ENCODE assay signal across 12 cellular contexts in genomic region chr20:35929301-35929700, GRCh38. TPM values are rescaled to one million over a fixed set of nuclear protein-coding genes. Genes with fewer than 3 reads are reported as not detected.
DNase-seq lines count a peak whose midpoint lies in the region; ATAC-seq and TF ChIP-seq lines count a peak whose summit lies in the region.
"Had no signal": no experiment of that assay in that cellular context is flagged by ENCODE, and none has a peak within 500 bp of the region (broad histone marks: within the 10 kb centered on the region; RNA-seq: fewer than 3 reads in every experiment).

No MANE protein-coding gene starts in this region.

- H4K8ac ChIP-seq in trophoblast cell (ENCODE audit: low read depth, low read length): no peak overlapping the region

- no peak overlapping the region for H3K4me3 ChIP-seq in CD4-positive, CD25-positive, alpha-beta regulatory T cell (ENCODE audit: low read depth, low read length)
- H3K4me3 ChIP-seq in LNCaP clone FGC (ENCODE audit: low read depth, low read length) (no peak overlapping the region), trophoblast cell (ENCODE audit: low read depth, low read length) (no peak overlapping the region), body of pancreas (no peak overlapping the region)
- H3K4me3 ChIP-seq: BLaER1 treated with 17β-estradiol and CSF1 and Interleukin-3, amounts not matched to agents 10 nM and 100 nM had no signal

- H4K12ac ChIP-seq in trophoblast cell (ENCODE audit: low read depth, low read length): no peak overlapping the region

- no peak overlapping the region for H2AFZ ChIP-seq in trophoblast cell (ENCODE audit: insufficient read depth, low read length, poor library complexity)

- no peak overlapping the region for H3K23ac ChIP-seq in trophoblast cell (ENCODE audit: low read length)

- H3K9me3 Mint-ChIP-seq in CD4-positive, CD25-positive, alpha-beta regulatory T cell: no peaks in the 10 kb centered on the region
- H3K9me3 Mint-ChIP-seq: H9 had no signal

- no peak overlapping the region for H2BK120ac ChIP-seq in trophoblast cell (ENCODE audit: insufficient read depth, low read length, poor library complexity)

- TF ChIP-seq CTCF in LNCaP clone FGC (IDR thresholded peaks at IDR 0.05; ENCODE audit: control insufficient read depth, extremely low read depth, insufficient read depth) (no peak), body of pancreas (IDR thresholded peaks at IDR 0.05) (no peak)

- H3K14ac ChIP-seq in trophoblast cell (ENCODE audit: low read length): no peak overlapping the region

- ATAC-seq in CD4-positive, CD25-positive, alpha-beta regulatory T cell (ENCODE audit: low read depth in 2 of 2): no peak
- ATAC-seq in esophagus mucosa: peak; percentile 74
- no peak for ATAC-seq in HG02973 (IDR thresholded peaks at IDR 0.05; ENCODE audit: unreplicated experiment)
- no peak for ATAC-seq in body of pancreas

- no peak overlapping the region for H2BK12ac ChIP-seq in trophoblast cell (ENCODE audit: low read length)

- peak overlapping the region in 2 of 3 donors; percentile 53 to 71 for H3K27ac Mint-ChIP-seq in CD4-positive, CD25-positive, alpha-beta regulatory T cell
- H3K27ac Mint-ChIP-seq: B cell had no signal

- no peak overlapping the region for H3K18ac ChIP-seq in trophoblast cell (ENCODE audit: low read length)

- no peaks in the 10 kb centered on the region for H3K79me2 ChIP-seq in trophoblast cell (ENCODE audit: control insufficient read depth, insufficient read depth, low read length, poor library complexity)

- no peak for DNase-seq in CD4-positive, CD25-positive, alpha-beta regulatory T cell
- peak; percentile 52 for DNase-seq in LNCaP clone FGC (ENCODE audit: low read depth)
- peak; percentile 91 to 94 for DNase-seq in trophoblast cell
- no peak for DNase-seq in epidermal melanocyte (ENCODE audit: insufficient read length, low spot score)
- DNase-seq in body of pancreas: no peak
- DNase-seq: Caco-2, H9 had no signal

- H3K27ac ChIP-seq in CD4-positive, CD25-positive, alpha-beta regulatory T cell (ENCODE audit: insufficient read depth, low read length, poor library complexity, severe bottlenecking): no peak overlapping the region
- peak overlapping the region; percentile 21 for H3K27ac ChIP-seq in trophoblast cell (ENCODE audit: low read depth, low read length)
- no peak overlapping the region for H3K27ac ChIP-seq in body of pancreas
- H3K27ac ChIP-seq: BLaER1 treated with 17β-estradiol and CSF1 and Interleukin-3, amounts not matched to agents 10 nM and 100 nM; HL-60 had no signal

- H3K9me3 ChIP-seq in CD4-positive, CD25-positive, alpha-beta regulatory T cell (ENCODE audit: control insufficient read depth in 2 of 2, low read length in 2 of 2): no peaks in the 10 kb centered on the region
- H3K9me3 ChIP-seq in trophoblast cell (ENCODE audit: insufficient read depth, low read depth, low read length) (no peaks in the 10 kb centered on the region), body of pancreas (no peaks in the 10 kb centered on the region)
- H3K9me3 ChIP-seq: BLaER1 treated with 17β-estradiol and CSF1 and Interleukin-3, amounts not matched to agents 10 nM and 100 nM; Caco-2 had no signal

- H3K36me3 ChIP-seq in CD4-positive, CD25-positive, alpha-beta regulatory T cell (ENCODE audit: control insufficient read depth, insufficient read depth, low read length): peaks cover 51% of the 10 kb centered on the region
- H3K36me3 ChIP-seq in trophoblast cell (ENCODE audit: control insufficient read depth in 1 of 2, insufficient read depth in 2 of 2, low read length in 2 of 2) (peaks cover 10 to 13% of the 10 kb centered on the region in 2 experiments), body of pancreas (replicated peaks in 1 of 2; ENCODE audit: insufficient read depth in 1 of 2, low read depth in 2 of 2) (peaks cover 0 to 6% of the 10 kb centered on the region in 2 donors)

- no peak for TF ChIP-seq POLR2A in body of pancreas (IDR thresholded peaks at IDR 0.05)

- intact Hi-C loops in body of pancreas (cut with DNase I): no loop called here

- H3K4ac ChIP-seq in trophoblast cell (ENCODE audit: low read depth, low read length): no peak overlapping the region

- no peak overlapping the region for H2AK5ac ChIP-seq in trophoblast cell (ENCODE audit: low read length)

- no peaks in the 10 kb centered on the region for H3K4me1 ChIP-seq in CD4-positive, CD25-positive, alpha-beta regulatory T cell (ENCODE audit: control insufficient read depth, insufficient read depth, low read length, poor library complexity, severe bottlenecking)
- H3K4me1 ChIP-seq in trophoblast cell (ENCODE audit: control insufficient read depth in 1 of 2, insufficient read depth in 2 of 2, low read length in 2 of 2) (peaks cover 3 to 11% of the 10 kb centered on the region in 2 experiments), body of pancreas (no peaks in the 10 kb centered on the region)
- H3K4me1 ChIP-seq: BLaER1 treated with 17β-estradiol and CSF1 and Interleukin-3, amounts not matched to agents 10 nM and 100 nM; Caco-2 had no signal

- H3K27me3 ChIP-seq in CD4-positive, CD25-positive, alpha-beta regulatory T cell (ENCODE audit: control insufficient read depth, insufficient read depth, low read length): no peaks in the 10 kb centered on the region
- no peaks in the 10 kb centered on the region for H3K27me3 ChIP-seq in trophoblast cell (ENCODE audit: insufficient read depth, low read length)
- no peaks in the 10 kb centered on the region for H3K27me3 ChIP-seq in body of pancreas
- H3K27me3 ChIP-seq: BLaER1 treated with 17β-estradiol and CSF1 and Interleukin-3, amounts not matched to agents 10 nM and 100 nM had no signal

- WGBS in trophoblast cell (ENCODE audit: extremely low coverage, insufficient coverage, insufficient read length): no CpG with 5 or more reads among the region's 2 CpGs
- WGBS in body of pancreas, 2 donors: 93 to 97% methylated on average over 2 of the region's 2 CpGs

- no peak overlapping the region for H3K4me2 ChIP-seq in trophoblast cell (ENCODE audit: low read length)
- H3K4me2 ChIP-seq: BLaER1 treated with 17β-estradiol and CSF1 and Interleukin-3, amounts not matched to agents 10 nM and 100 nM had no signal

- no peak overlapping the region for H3K9ac ChIP-seq in trophoblast cell (ENCODE audit: low read length)
- H3K9ac ChIP-seq: BLaER1 treated with 17β-estradiol and CSF1 and Interleukin-3, amounts not matched to agents 10 nM and 100 nM had no signal

- H3K36me3 Mint-ChIP-seq in CD4-positive, CD25-positive, alpha-beta regulatory T cell: peaks cover 42% of the 10 kb centered on the region

- H3K27me3 Mint-ChIP-seq in CD4-positive, CD25-positive, alpha-beta regulatory T cell: no peaks in the 10 kb centered on the region
- H3K27me3 Mint-ChIP-seq: B cell had no signal

- H2BK5ac ChIP-seq in trophoblast cell (ENCODE audit: low read depth, low read length, poor library complexity): no peak overlapping the region

- peaks cover 2% of the 10 kb centered on the region for H3K79me1 ChIP-seq in trophoblast cell (ENCODE audit: low read length)

- no peak overlapping the region for H3K4me3 Mint-ChIP-seq in CD4-positive, CD25-positive, alpha-beta regulatory T cell
- H3K4me3 Mint-ChIP-seq: B cell, H9 had no signal

- H3K4me1 Mint-ChIP-seq in CD4-positive, CD25-positive, alpha-beta regulatory T cell: peaks cover 3 to 13% (median 5%) of the 10 kb centered on the region in 4 donors
- H3K4me1 Mint-ChIP-seq: B cell had no signal

- H4K91ac ChIP-seq in trophoblast cell (ENCODE audit: low read depth, low read length): no peak overlapping the region

RNA-seq across cellular contexts. Expression of gene SCAND1, which starts 25.0 kb away (rescaled TPM):
- total RNA-seq in CD4-positive, CD25-positive, alpha-beta regulatory T cell: 83.3 TPM
- polyA plus RNA-seq in CD4-positive, CD25-positive, alpha-beta regulatory T cell: 100 to 1,000 TPM; 166 to 258 (median 234) TPM
- total RNA-seq in esophagus mucosa (47.9 TPM), body of pancreas (100 to 1,000 TPM in 1 of 2 donors, 10 to 100 TPM in 1; 63.0 to 192 TPM)
- polyA plus RNA-seq in trophoblast cell (2013): 59.4 and 60.8 TPM in 2 replicates

RNA-seq across cellular contexts. Expression of gene CNBD2, which starts 39.1 kb away (rescaled TPM):
- 24.8 TPM for total RNA-seq in CD4-positive, CD25-positive, alpha-beta regulatory T cell
- polyA plus RNA-seq in CD4-positive, CD25-positive, alpha-beta regulatory T cell: 10 to 100 TPM in 2 of 4 donors, 1 to 10 TPM in 2; 8.5 to 16.0 (median 10.2) TPM
- total RNA-seq in esophagus mucosa (3.7 TPM), body of pancreas (10 to 100 TPM in 1 of 2 donors, 1 to 10 TPM in 1; 8.0 to 23.4 TPM)
- 4.1 and 4.3 TPM in 2 replicates for polyA plus RNA-seq in trophoblast cell (2013)

Comparison
In these comparisons a context has a peak if more than half of its experiments do, and no peak if none do; other contexts are left out.
1. DNase-seq: peak in LNCaP clone FGC (single experiment) and trophoblast cell (2 of 2); none in CD4-positive, CD25-positive, alpha-beta regulatory T cell (0 of 3), epidermal melanocyte (single experiment) and body of pancreas (0 of 4).